11 cellular contexts compared by ENCODE assay signal in genomic region chr1:89311757-89312156, GRCh38. TPM values are rescaled to one million over a fixed set of nuclear protein-coding genes. Genes with fewer than 3 reads are reported as not detected.
A peak's percentile ranks its signal among the peaks of the same experiment; 100 is the strongest.
DNase-seq lines count a peak whose midpoint lies in the region; ATAC-seq and TF ChIP-seq lines count a peak whose summit lies in the region.
"Had no signal": no experiment of that assay in that cellular context is flagged by ENCODE, and none has a peak within 500 bp of the region (broad histone marks: within the 10 kb centered on the region; RNA-seq: fewer than 3 reads in every experiment).

No MANE protein-coding gene starts in this region.

- no peak for TF ChIP-seq POLR2A in breast epithelium (IDR thresholded peaks at IDR 0.05)

- H3K27ac ChIP-seq in breast epithelium: peak overlapping the region; percentile 64 to 77
- H3K27ac ChIP-seq in naive thymus-derived CD4-positive, alpha-beta T cell (ENCODE audit: low read depth, low read length): no peak overlapping the region

- peak overlapping the region in 8 of 10 donors; percentile 29 to 80 (median 58) for H3K4me3 Mint-ChIP-seq in naive thymus-derived CD4-positive, alpha-beta T cell
- no peak overlapping the region for H3K4me3 Mint-ChIP-seq in endothelial cell (ENCODE audit: unreplicated experiment)
- H3K4me3 Mint-ChIP-seq: endodermal cell had no signal

- H3K9me3 ChIP-seq in breast epithelium: peaks cover 11 to 12% of the 10 kb centered on the region in 2 donors
- H3K9me3 ChIP-seq in naive thymus-derived CD4-positive, alpha-beta T cell (ENCODE audit: control insufficient read depth in 2 of 3, low read length in 3 of 3): no peaks in the 10 kb centered on the region

- H3K27me3 Mint-ChIP-seq in naive thymus-derived CD4-positive, alpha-beta T cell: no peaks in the 10 kb centered on the region
- peaks cover 1% of the 10 kb centered on the region for H3K27me3 Mint-ChIP-seq in endothelial cell (ENCODE audit: unreplicated experiment)

- H3K4me1 ChIP-seq in breast epithelium: peaks cover 0 to 6% of the 10 kb centered on the region in 2 donors
- peaks cover 33 to 39% of the 10 kb centered on the region in 2 donors for H3K4me1 ChIP-seq in naive thymus-derived CD4-positive, alpha-beta T cell (ENCODE audit: control insufficient read depth in 2 of 2, insufficient read depth in 2 of 2, low read length in 2 of 2)

- no peak for TF ChIP-seq CTCF in breast epithelium (IDR thresholded peaks at IDR 0.05)
- TF ChIP-seq CTCF in endothelial cell (IDR thresholded peaks at IDR 0.05; ENCODE audit: unreplicated experiment): no peak

- peaks cover 0 to 36% (median 13%) of the 10 kb centered on the region in 11 donors for H3K9me3 Mint-ChIP-seq in naive thymus-derived CD4-positive, alpha-beta T cell
- H3K9me3 Mint-ChIP-seq in endothelial cell (ENCODE audit: unreplicated experiment): no peaks in the 10 kb centered on the region

- H3K4me3 ChIP-seq in breast epithelium: no peak overlapping the region
- H3K4me3 ChIP-seq in naive thymus-derived CD4-positive, alpha-beta T cell (ENCODE audit: low read length): no peak overlapping the region

- DNase-seq in breast epithelium (ENCODE audit: low spot score in 2 of 2): no peak
- no peak for DNase-seq in naive thymus-derived CD4-positive, alpha-beta T cell
- no peak for DNase-seq in endothelial cell (ENCODE audit: low spot score)
- DNase-seq: endodermal cell had no signal

- CTCF ChIA-PET in naive thymus-derived CD4-positive, alpha-beta T cell (lab: Charles Lee): interaction anchor here (0.6 to 2.3 kb wide), 2 partner anchors 34 to 313 kb away, joined by 3 to 6 read pairs; no protein-coding TSS in a partner anchor

- peaks cover 0 to 61% (median 9%) of the 10 kb centered on the region in 5 donors for H3K36me3 Mint-ChIP-seq in naive thymus-derived CD4-positive, alpha-beta T cell
- no peaks in the 10 kb centered on the region for H3K36me3 Mint-ChIP-seq in endothelial cell (ENCODE audit: low read depth, unreplicated experiment)

- POLR2A ChIA-PET in naive thymus-derived CD4-positive, alpha-beta T cell (lab: Charles Lee): interaction anchor here (0.6 to 2.0 kb wide), 4 partner anchors 35 to 392 kb away, joined by 3 to 9 read pairs (median 4); no protein-coding TSS in a partner anchor

- H3K27ac Mint-ChIP-seq in naive thymus-derived CD4-positive, alpha-beta T cell: peak overlapping the region; percentile 24 to 98 (median 89)
- no peak overlapping the region for H3K27ac Mint-ChIP-seq in endothelial cell (ENCODE audit: unreplicated experiment)
- H3K27ac Mint-ChIP-seq: endodermal cell had no signal

- intact Hi-C loops in breast epithelium (cut with DNase I; ENCODE audit: low total_unique reads): no loop called here
- intact Hi-C loops in naive thymus-derived CD4-positive, alpha-beta T cell (cut with micrococcal nuclease): loop anchor here (1.0 to 2.0 kb wide), 3 partner anchors 17 to 47 kb away; no protein-coding TSS in a partner anchor

- ATAC-seq in GM18498 (IDR thresholded peaks at IDR 0.05; ENCODE audit: unreplicated experiment) (peak; percentile 49), HG03432 (IDR thresholded peaks at IDR 0.05; ENCODE audit: unreplicated experiment) (peak; percentile 49), HG03045 (IDR thresholded peaks at IDR 0.05; ENCODE audit: unreplicated experiment) (no peak), GM21367 (IDR thresholded peaks at IDR 0.05; ENCODE audit: unreplicated experiment) (no peak), GM18870 (IDR thresholded peaks at IDR 0.05; ENCODE audit: unreplicated experiment) (no peak)
- no peak for ATAC-seq in naive thymus-derived CD4-positive, alpha-beta T cell
- ATAC-seq: Panc1 had no signal

- H3K4me1 Mint-ChIP-seq in naive thymus-derived CD4-positive, alpha-beta T cell: peaks cover 27 to 51% (median 46%) of the 10 kb centered on the region in 7 donors
- H3K4me1 Mint-ChIP-seq in endothelial cell (ENCODE audit: unreplicated experiment): peaks cover 5% of the 10 kb centered on the region

- H3K36me3 ChIP-seq in breast epithelium: no peaks in the 10 kb centered on the region
- H3K36me3 ChIP-seq in naive thymus-derived CD4-positive, alpha-beta T cell (ENCODE audit: control insufficient read depth in 2 of 3, insufficient read depth in 3 of 3, low read length in 3 of 3): no peaks in the 10 kb centered on the region

- H3K27me3 ChIP-seq in breast epithelium: no peaks in the 10 kb centered on the region
- no peaks in the 10 kb centered on the region for H3K27me3 ChIP-seq in naive thymus-derived CD4-positive, alpha-beta T cell (ENCODE audit: control insufficient read depth in 2 of 2, insufficient read depth in 2 of 2, low read length in 2 of 2)

RNA-seq across cellular contexts. Expression of gene GBP5, which starts 39.1 kb away (rescaled TPM):
- total RNA-seq in breast epithelium (1 to 10 TPM; 1.8 to 3.1 (median 2.6) TPM), endothelial cell (ENCODE audit: unreplicated experiment) (2.6 TPM)
- total RNA-seq in naive thymus-derived CD4-positive, alpha-beta T cell: 100 to 1,000 TPM in 2 of 5 experiments, 10 to 100 TPM in 3; 31.8 to 784 (median 53.6) TPM
- polyA plus RNA-seq in naive thymus-derived CD4-positive, alpha-beta T cell: 10 to 100 TPM; 30.0 to 42.1 TPM
- total RNA-seq: endodermal cell had no signal

RNA-seq across cellular contexts. Expression of gene GBP6, which starts 52.1 kb away (rescaled TPM):
- total RNA-seq in breast epithelium (under 1 TPM in 1 of 3 donors, not detected in 2; 0.44 TPM), endothelial cell (ENCODE audit: unreplicated experiment) (0.26 TPM)
- 1 to 10 TPM in 1 of 5 experiments, under 1 TPM in 3, not detected in 1; 0.19 to 2.8 (median 0.27) TPM for total RNA-seq in naive thymus-derived CD4-positive, alpha-beta T cell
- under 1 TPM in 1 of 2 donors, not detected in 1; 0.14 TPM for polyA plus RNA-seq in naive thymus-derived CD4-positive, alpha-beta T cell
- total RNA-seq: endodermal cell, mucosa of gallbladder had no signal

Comparison
In these comparisons a context has a peak if more than half of its experiments do, and no peak if none do; other contexts are left out.
1. ATAC-seq: peak in GM18498 (single experiment) and HG03432 (single experiment); none in naive thymus-derived CD4-positive, alpha-beta T cell (single experiment), HG03045 (single experiment), GM21367 (single experiment) and GM18870 (single experiment).